3 cellular contexts compared by ENCODE assay signal in genomic region chr4:1112174-1112820, GRCh38.
TF ChIP-seq lines count a peak whose summit lies in the region.

No MANE protein-coding gene starts in this region.

TF ChIP-seq in SK-N-SH, 30 proteins besides CTCF, POLR2A, EP300 and RAD21 (continued from another document):
- TF ChIP-seq TEAD4 (IDR thresholded peaks at IDR 0.05; ENCODE audit: borderline replicate concordance, insufficient read depth) = no peak
- no peak for TF ChIP-seq FOXJ3 (CRISPR knock-in tag; IDR thresholded peaks at IDR 0.05)
- TF ChIP-seq TCF12 (IDR thresholded peaks at IDR 0.05) = no peak

TF ChIP-seq in SK-N-SH treated with all-trans-retinoic acid at 6 μM for 48 hours, 23 proteins besides CTCF, POLR2A, EP300 and RAD21 (continued from another document):
- TF ChIP-seq, protein P1, sequence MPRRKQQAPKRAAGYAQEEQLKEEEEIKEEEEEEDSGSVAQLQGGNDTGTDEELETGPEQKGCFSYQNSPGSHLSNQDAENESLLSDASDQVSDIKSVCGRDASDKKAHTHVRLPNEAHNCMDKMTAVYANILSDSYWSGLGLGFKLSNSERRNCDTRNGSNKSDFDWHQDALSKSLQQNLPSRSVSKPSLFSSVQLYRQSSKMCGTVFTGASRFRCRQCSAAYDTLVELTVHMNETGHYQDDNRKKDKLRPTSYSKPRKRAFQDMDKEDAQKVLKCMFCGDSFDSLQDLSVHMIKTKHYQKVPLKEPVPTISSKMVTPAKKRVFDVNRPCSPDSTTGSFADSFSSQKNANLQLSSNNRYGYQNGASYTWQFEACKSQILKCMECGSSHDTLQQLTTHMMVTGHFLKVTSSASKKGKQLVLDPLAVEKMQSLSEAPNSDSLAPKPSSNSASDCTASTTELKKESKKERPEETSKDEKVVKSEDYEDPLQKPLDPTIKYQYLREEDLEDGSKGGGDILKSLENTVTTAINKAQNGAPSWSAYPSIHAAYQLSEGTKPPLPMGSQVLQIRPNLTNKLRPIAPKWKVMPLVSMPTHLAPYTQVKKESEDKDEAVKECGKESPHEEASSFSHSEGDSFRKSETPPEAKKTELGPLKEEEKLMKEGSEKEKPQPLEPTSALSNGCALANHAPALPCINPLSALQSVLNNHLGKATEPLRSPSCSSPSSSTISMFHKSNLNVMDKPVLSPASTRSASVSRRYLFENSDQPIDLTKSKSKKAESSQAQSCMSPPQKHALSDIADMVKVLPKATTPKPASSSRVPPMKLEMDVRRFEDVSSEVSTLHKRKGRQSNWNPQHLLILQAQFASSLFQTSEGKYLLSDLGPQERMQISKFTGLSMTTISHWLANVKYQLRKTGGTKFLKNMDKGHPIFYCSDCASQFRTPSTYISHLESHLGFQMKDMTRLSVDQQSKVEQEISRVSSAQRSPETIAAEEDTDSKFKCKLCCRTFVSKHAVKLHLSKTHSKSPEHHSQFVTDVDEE (CRISPR knock-in tag; IDR thresholded peaks at IDR 0.05) = no peak
- no peak for TF ChIP-seq ZFP30 (CRISPR knock-in tag; IDR thresholded peaks at IDR 0.05)
- TF ChIP-seq CSRNP3 (CRISPR knock-in tag; IDR thresholded peaks at IDR 0.05) = no peak
- no peak for TF ChIP-seq TCF4 (CRISPR knock-in tag; IDR thresholded peaks at IDR 0.05; ENCODE audit: borderline replicate concordance)
- no peak for TF ChIP-seq ZFP3 (CRISPR knock-in tag; IDR thresholded peaks at IDR 0.05)
- TF ChIP-seq, protein P2, sequence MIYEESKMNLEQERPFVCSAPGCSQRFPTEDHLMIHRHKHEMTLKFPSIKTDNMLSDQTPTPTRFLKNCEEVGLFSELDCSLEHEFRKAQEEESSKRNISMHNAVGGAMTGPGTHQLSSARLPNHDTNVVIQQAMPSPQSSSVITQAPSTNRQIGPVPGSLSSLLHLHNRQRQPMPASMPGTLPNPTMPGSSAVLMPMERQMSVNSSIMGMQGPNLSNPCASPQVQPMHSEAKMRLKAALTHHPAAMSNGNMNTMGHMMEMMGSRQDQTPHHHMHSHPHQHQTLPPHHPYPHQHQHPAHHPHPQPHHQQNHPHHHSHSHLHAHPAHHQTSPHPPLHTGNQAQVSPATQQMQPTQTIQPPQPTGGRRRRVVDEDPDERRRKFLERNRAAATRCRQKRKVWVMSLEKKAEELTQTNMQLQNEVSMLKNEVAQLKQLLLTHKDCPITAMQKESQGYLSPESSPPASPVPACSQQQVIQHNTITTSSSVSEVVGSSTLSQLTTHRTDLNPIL (CRISPR knock-in tag; IDR thresholded peaks at IDR 0.05; ENCODE audit: low read depth) = no peak
- TF ChIP-seq ZNF565 (CRISPR knock-in tag; conservative IDR thresholded peaks at IDR 0.05; ENCODE audit: low read depth) = no peak
- TF ChIP-seq, protein P3, sequence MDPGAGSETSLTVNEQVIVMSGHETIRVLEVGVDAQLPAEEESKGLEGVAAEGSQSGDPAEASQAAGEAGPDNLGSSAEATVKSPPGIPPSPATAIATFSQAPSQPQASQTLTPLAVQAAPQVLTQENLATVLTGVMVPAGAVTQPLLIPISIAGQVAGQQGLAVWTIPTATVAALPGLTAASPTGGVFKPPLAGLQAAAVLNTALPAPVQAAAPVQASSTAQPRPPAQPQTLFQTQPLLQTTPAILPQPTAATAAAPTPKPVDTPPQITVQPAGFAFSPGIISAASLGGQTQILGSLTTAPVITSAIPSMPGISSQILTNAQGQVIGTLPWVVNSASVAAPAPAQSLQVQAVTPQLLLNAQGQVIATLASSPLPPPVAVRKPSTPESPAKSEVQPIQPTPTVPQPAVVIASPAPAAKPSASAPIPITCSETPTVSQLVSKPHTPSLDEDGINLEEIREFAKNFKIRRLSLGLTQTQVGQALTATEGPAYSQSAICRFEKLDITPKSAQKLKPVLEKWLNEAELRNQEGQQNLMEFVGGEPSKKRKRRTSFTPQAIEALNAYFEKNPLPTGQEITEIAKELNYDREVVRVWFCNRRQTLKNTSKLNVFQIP (CRISPR knock-in tag; IDR thresholded peaks at IDR 0.05; ENCODE audit: borderline replicate concordance, low read depth) = no peak
- TF ChIP-seq ESRRG (CRISPR knock-in tag; IDR thresholded peaks at IDR 0.05) = no peak
- no peak for TF ChIP-seq ISL1 (CRISPR knock-in tag; IDR thresholded peaks at IDR 0.05)
- TF ChIP-seq CSDC2 (CRISPR knock-in tag; IDR thresholded peaks at IDR 0.05) = no peak
- TF ChIP-seq TOX (CRISPR knock-in tag; IDR thresholded peaks at IDR 0.05; ENCODE audit: borderline replicate concordance) = no peak

TF ChIP-seq in GM23338, 12 proteins besides CTCF, POLR2A, EP300 and RAD21 (continued from another document):
- no peak for TF ChIP-seq ETS1 (IDR thresholded peaks at IDR 0.05)
- TF ChIP-seq STAT1 (IDR thresholded peaks at IDR 0.05; ENCODE audit: unreplicated experiment) = no peak
- no peak for TF ChIP-seq JUNB (IDR thresholded peaks at IDR 0.05; ENCODE audit: unreplicated experiment)
- no peak for TF ChIP-seq ZNF462 (CRISPR knock-in tag; IDR thresholded peaks at IDR 0.05)
- no peak for TF ChIP-seq NANOG (IDR thresholded peaks at IDR 0.05; ENCODE audit: borderline replicate concordance)
- no peak for TF ChIP-seq EZH2 (IDR thresholded peaks at IDR 0.05; ENCODE audit: low read depth, unreplicated experiment)
- TF ChIP-seq, protein P4, sequence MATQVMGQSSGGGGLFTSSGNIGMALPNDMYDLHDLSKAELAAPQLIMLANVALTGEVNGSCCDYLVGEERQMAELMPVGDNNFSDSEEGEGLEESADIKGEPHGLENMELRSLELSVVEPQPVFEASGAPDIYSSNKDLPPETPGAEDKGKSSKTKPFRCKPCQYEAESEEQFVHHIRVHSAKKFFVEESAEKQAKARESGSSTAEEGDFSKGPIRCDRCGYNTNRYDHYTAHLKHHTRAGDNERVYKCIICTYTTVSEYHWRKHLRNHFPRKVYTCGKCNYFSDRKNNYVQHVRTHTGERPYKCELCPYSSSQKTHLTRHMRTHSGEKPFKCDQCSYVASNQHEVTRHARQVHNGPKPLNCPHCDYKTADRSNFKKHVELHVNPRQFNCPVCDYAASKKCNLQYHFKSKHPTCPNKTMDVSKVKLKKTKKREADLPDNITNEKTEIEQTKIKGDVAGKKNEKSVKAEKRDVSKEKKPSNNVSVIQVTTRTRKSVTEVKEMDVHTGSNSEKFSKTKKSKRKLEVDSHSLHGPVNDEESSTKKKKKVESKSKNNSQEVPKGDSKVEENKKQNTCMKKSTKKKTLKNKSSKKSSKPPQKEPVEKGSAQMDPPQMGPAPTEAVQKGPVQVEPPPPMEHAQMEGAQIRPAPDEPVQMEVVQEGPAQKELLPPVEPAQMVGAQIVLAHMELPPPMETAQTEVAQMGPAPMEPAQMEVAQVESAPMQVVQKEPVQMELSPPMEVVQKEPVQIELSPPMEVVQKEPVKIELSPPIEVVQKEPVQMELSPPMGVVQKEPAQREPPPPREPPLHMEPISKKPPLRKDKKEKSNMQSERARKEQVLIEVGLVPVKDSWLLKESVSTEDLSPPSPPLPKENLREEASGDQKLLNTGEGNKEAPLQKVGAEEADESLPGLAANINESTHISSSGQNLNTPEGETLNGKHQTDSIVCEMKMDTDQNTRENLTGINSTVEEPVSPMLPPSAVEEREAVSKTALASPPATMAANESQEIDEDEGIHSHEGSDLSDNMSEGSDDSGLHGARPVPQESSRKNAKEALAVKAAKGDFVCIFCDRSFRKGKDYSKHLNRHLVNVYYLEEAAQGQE (IDR thresholded peaks at IDR 0.05; ENCODE audit: unreplicated experiment) = no peak
